In the genomic region with DNA sequence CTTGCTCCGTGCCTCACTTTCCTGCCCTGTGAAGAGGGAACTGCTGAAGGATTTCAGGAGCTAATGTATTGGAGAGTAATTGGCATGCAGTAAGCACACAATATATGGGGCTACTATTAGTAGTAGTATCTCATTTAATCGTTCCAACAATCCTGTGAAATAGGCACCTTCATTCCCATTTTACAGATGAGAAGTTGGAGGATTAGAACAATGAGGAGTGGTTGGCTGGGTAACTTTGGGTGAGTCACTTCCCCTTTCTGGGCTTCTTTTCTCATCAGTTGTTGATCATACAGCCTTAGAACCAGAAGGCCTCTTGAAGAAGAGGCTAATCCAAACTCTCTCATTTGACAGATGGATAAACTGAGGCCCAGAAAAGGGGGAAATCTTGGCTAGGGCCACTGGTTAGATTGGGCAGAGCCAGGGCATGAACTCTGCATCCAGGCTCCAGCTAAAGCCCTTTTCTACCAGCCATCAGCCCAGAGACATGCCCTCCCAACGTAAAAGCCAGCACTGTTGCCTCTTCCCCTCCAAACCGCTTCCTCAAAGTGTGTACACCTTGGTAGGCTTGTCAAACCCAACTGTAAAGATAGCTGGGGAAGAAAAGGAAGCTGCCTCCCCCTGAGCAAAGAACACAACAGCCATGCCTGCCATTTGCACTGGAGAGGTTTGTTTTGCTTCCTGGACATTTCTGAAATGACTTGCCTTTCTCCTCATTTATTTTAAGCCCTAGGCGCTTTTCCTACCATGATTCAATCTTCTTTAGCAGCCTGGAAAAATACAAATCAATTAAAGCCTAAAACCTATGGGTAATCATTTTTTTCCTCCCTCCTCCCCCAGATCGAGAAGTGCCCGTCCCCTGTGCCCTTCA, we compare ENCODE assay signal across 9 cellular contexts. TPM values are rescaled to one million over a fixed set of nuclear protein-coding genes. Genes with fewer than 3 reads are reported as not detected.
DNase-seq lines count a peak whose midpoint lies in the region; ATAC-seq, FAIRE-seq and TF ChIP-seq lines count a peak whose summit lies in the region.
"Had no signal": no experiment of that assay in that cellular context is flagged by ENCODE, and none has a peak within 500 bp of the region (broad histone marks: within the 10 kb centered on the region; RNA-seq: fewer than 3 reads in every experiment).

No MANE protein-coding gene starts in this region.

- H3K36me3 ChIP-seq in HepG2 (replicated peaks in 1 of 2; ENCODE audit: control insufficient read depth in 1 of 2, insufficient read depth in 2 of 2, low read length in 2 of 2) (no peaks in the 10 kb centered on the region), right lobe of liver (no peaks in the 10 kb centered on the region), mucosa of rectum (ENCODE audit: control insufficient read depth in 2 of 2, insufficient read depth in 2 of 2, low read length in 2 of 2) (no peaks in the 10 kb centered on the region), vagina (no peaks in the 10 kb centered on the region)

- DNase-seq in HepG2 (ENCODE audit: low spot score) (no peak), right lobe of liver (no peak), vagina (ENCODE audit: extremely low spot score in 2 of 2) (no peak), NCI-H1930 (lab: John Stamatoyannopoulos, UW) (no peak)
- no peak for DNase-seq in activated naive CD4-positive, alpha-beta T cell treated with anti-CD3 and anti-CD28 coated beads, Interleukin-2, amount 50 U/mL, for 72 hours (ENCODE audit: low spot score in 2 of 2)
- DNase-seq in central memory CD4-positive, alpha-beta T cell = no peak
- DNase-seq: activated effector memory CD4-positive, alpha-beta T cell treated with anti-CD3 and anti-CD28 coated beads, Interleukin-2, amount 50 U/mL, for 16 hours had no signal

- peaks cover 15% of the 10 kb centered on the region; the same call in 1 of the 2 replicates for H3K4me1 ChIP-seq in HepG2 (ENCODE audit: insufficient read depth, low read length)
- no peaks in the 10 kb centered on the region for H3K4me1 ChIP-seq in right lobe of liver
- H3K4me1 ChIP-seq in mucosa of rectum (ENCODE audit: control insufficient read depth in 2 of 2, insufficient read depth in 2 of 2, low read length in 2 of 2) = peaks cover 6 to 7% of the 10 kb centered on the region in 2 donors
- H3K4me1 ChIP-seq in vagina = peaks cover 14% of the 10 kb centered on the region

- H3K79me2 ChIP-seq in HepG2 (ENCODE audit: insufficient read depth, low read length) = no peaks in the 10 kb centered on the region

- H3K27ac Mint-ChIP-seq in activated naive CD4-positive, alpha-beta T cell treated with anti-CD3 and anti-CD28 coated beads, Interleukin-2, amount 50 U/mL, for 72 hours = peak overlapping the region; percentile 79 to 85

- intact Hi-C loops in HepG2 (cut with micrococcal nuclease; ENCODE audit: unreplicated experiment) (no loop called here), right lobe of liver (cut with DNase I) (no loop called here), vagina (cut with DNase I) (loop anchor here (10.0 kb wide), 1 partner anchor 205 kb away; the partner anchor contains the start of gene GTF3C4)

- peak overlapping the region; percentile 82; the same call in 1 of the 2 replicates for H3K4me2 ChIP-seq in HepG2 (ENCODE audit: low read depth, low read length)

- no peak for TF ChIP-seq CTCF in HepG2 (CRISPR knock-in tag; IDR thresholded peaks at IDR 0.05)
- no peak for TF ChIP-seq CTCF in right lobe of liver (IDR thresholded peaks at IDR 0.05)
- no peak for TF ChIP-seq CTCF in vagina (IDR thresholded peaks at IDR 0.05)

- FAIRE-seq in HepG2 (lab: Jason Lieb, UNC) = no peak

- no TSS peak for BruUV-seq in HepG2 (replicated peaks; lab: Mats Ljungman, UMichigan)

- no peak for TF ChIP-seq RAD21 in HepG2 (CRISPR knock-in tag; IDR thresholded peaks at IDR 0.05)

- TF ChIP-seq POLR2A in HepG2 (IDR thresholded peaks at IDR 0.05; ENCODE audit: insufficient read depth in 1 of 2, low read depth in 2 of 2, low read length in 2 of 2) (no peak), right lobe of liver (IDR thresholded peaks at IDR 0.05) (no peak), vagina (IDR thresholded peaks at IDR 0.05) (no peak)

- CTCF ChIA-PET in HepG2 (lab: Yijun Ruan, JAX; ENCODE audit: low intra/inter-chr PET ratio, low total read pairs) = no interaction called here

- POLR2A ChIA-PET in HepG2 (lab: Yijun Ruan, JAX) = no interaction called here

- ATAC-seq in HepG2 = no peak
- no peak for ATAC-seq in right lobe of liver
- no peak for ATAC-seq in activated naive CD4-positive, alpha-beta T cell treated with anti-CD3 and anti-CD28 coated beads, Interleukin-2, amount 50 U/mL, for 72 hours
- no peak for ATAC-seq in GM19035 (IDR thresholded peaks at IDR 0.05; ENCODE audit: unreplicated experiment)

- no peaks in the 10 kb centered on the region for H3K9me3 Mint-ChIP-seq in activated naive CD4-positive, alpha-beta T cell treated with anti-CD3 and anti-CD28 coated beads, Interleukin-2, amount 50 U/mL, for 72 hours

- H3K9ac ChIP-seq in HepG2 (ENCODE audit: insufficient read depth, low read depth, low read length) (no peak overlapping the region), mucosa of rectum (ENCODE audit: low read depth in 1 of 2, low read length in 2 of 2) (no peak overlapping the region)

- peak overlapping the region in 1 of 3 experiments; percentile 95; a peak in 1 of 6 replicates for H3K4me3 ChIP-seq in HepG2 (replicated peaks in 1 of 3; ENCODE audit: insufficient read depth in 1 of 3, low read depth in 2 of 3, low read length in 3 of 3)
- peak overlapping the region in 1 of 3 donors; percentile 96 for H3K4me3 ChIP-seq in right lobe of liver
- H3K4me3 ChIP-seq in mucosa of rectum (ENCODE audit: low read length in 2 of 2) = peak overlapping the region; percentile 90 to 93
- H3K4me3 ChIP-seq in vagina = peak overlapping the region; percentile 80 to 98

- no peak for TF ChIP-seq EP300 in HepG2 (IDR thresholded peaks at IDR 0.05; ENCODE audit: low read depth in 2 of 2, low read length in 2 of 2)
- no peak for TF ChIP-seq EP300 in HepG2 (CRISPR knock-in tag; IDR thresholded peaks at IDR 0.05; ENCODE audit: borderline replicate concordance)

- 77% methylated on average over 7 of the region's 7 CpGs for WGBS in HepG2 (ENCODE audit: low lambda C conversion rate)
- 76% methylated on average over 5 of the region's 7 CpGs for WGBS in right lobe of liver (ENCODE audit: insufficient coverage, low coverage, low lambda C conversion rate, missing lambda C conversion rate)

- no peaks in the 10 kb centered on the region for H4K20me1 ChIP-seq in HepG2 (ENCODE audit: insufficient read depth, low read length)

- H3K9me3 ChIP-seq in HepG2 (ENCODE audit: low read length) = no peaks in the 10 kb centered on the region
- H3K9me3 ChIP-seq in right lobe of liver = no peaks in the 10 kb centered on the region
- no peaks in the 10 kb centered on the region for H3K9me3 ChIP-seq in mucosa of rectum (ENCODE audit: control insufficient read depth in 2 of 2, low read length in 2 of 2)
- no peaks in the 10 kb centered on the region for H3K9me3 ChIP-seq in vagina

- H3K27ac ChIP-seq in HepG2 (ENCODE audit: extremely low read length, insufficient read depth, low read length) (no peak overlapping the region), right lobe of liver (no peak overlapping the region), mucosa of rectum (ENCODE audit: low read depth in 2 of 2, low read length in 2 of 2) (no peak overlapping the region), vagina (peak overlapping the region; percentile 91)

- in situ Hi-C loops in HepG2 (cut with HindIII; ENCODE audit: extremely low pct_ligation_motif_present, low pct_unique_long_range_greater_than_20kb) = no loop called here

- peaks cover 0 to 8% of the 10 kb centered on the region in 2 experiments; a peak in 3 of 5 replicates for H3K27me3 ChIP-seq in HepG2 (ENCODE audit: control insufficient read depth in 1 of 2, insufficient read depth in 2 of 2, low read length in 2 of 2)
- no peaks in the 10 kb centered on the region for H3K27me3 ChIP-seq in right lobe of liver
- H3K27me3 ChIP-seq in mucosa of rectum (ENCODE audit: control insufficient read depth in 2 of 2, insufficient read depth in 2 of 2, low read length in 2 of 2) = no peaks in the 10 kb centered on the region
- H3K27me3 ChIP-seq in vagina = no peaks in the 10 kb centered on the region

- no peaks in the 10 kb centered on the region for H3K36me3 Mint-ChIP-seq in activated naive CD4-positive, alpha-beta T cell treated with anti-CD3 and anti-CD28 coated beads, Interleukin-2, amount 50 U/mL, for 72 hours

- peak overlapping the region; percentile 56 for H2AFZ ChIP-seq in HepG2 (ENCODE audit: low read length)

RNA-seq across cellular contexts. Expression of gene SPACA9, which starts 1.0 kb away (rescaled TPM):
- total RNA-seq in HepG2 (2016; rRNA removed; fragmentation: Illumina TruSeq; extraction: Trizol) (0.13 and 0.15 TPM in 2 replicates), right lobe of liver (1 to 10 TPM in 5 of 6 experiments, under 1 TPM in 1; 0.86 to 2.0 (median 1.3) TPM), vagina (2.7 TPM)
- 0.44 and 0.61 TPM in 2 replicates for total RNA-seq in HepG2 (2016; cell fraction: cytosol; rRNA removed; fragmentation: Illumina TruSeq; extraction: Trizol; ENCODE audit: low read depth)
- total RNA-seq in HepG2 (2016; cell fraction: insoluble cytoplasmic fraction; rRNA removed; fragmentation: Illumina TruSeq; extraction: Trizol) = 0.18 and 0.22 TPM in 2 replicates
- 0.10 and 0.56 TPM in 2 replicates for total RNA-seq in HepG2 (2016; cell fraction: membrane; rRNA removed; fragmentation: Illumina TruSeq; extraction: Trizol)
- total RNA-seq in HepG2 (2016; cell fraction: nucleus; rRNA removed; fragmentation: Illumina TruSeq; extraction: Trizol) = 0.25 and 0.50 TPM in 2 replicates
- 0.38 and 0.64 TPM in 2 replicates for polyA plus RNA-seq in HepG2 (2011; rRNA removed)
- polyA plus RNA-seq in HepG2 (2011; cell fraction: cytosol; rRNA removed) = 0.38 and 0.40 TPM in 2 replicates
- polyA plus RNA-seq in HepG2 (2011; cell fraction: nucleus; rRNA removed) = 0.64 and 0.93 TPM in 2 replicates
- 0.33 and 0.38 TPM in 2 replicates for polyA plus RNA-seq in HepG2 (2012)
- polyA plus RNA-seq in HepG2 (2016; cell fraction: cytosol; fragmentation: Illumina TruSeq; extraction: Trizol; ENCODE audit: low read depth) = 0.55 and 0.71 TPM in 2 replicates
- 0.17 and 0.21 TPM in 2 replicates for polyA plus RNA-seq in HepG2 (2016; cell fraction: insoluble cytoplasmic fraction; fragmentation: Illumina TruSeq; extraction: Trizol; ENCODE audit: low read depth)
- polyA plus RNA-seq in HepG2 (2016; cell fraction: membrane; fragmentation: Illumina TruSeq; extraction: Trizol; ENCODE audit: low read depth) = 0.25 and 0.36 TPM in 2 replicates
- polyA plus RNA-seq in HepG2 (2016; cell fraction: nucleus; fragmentation: Illumina TruSeq; extraction: Trizol; ENCODE audit: insufficient read depth, low read depth) = 0.43 and 0.48 TPM in 2 replicates
- polyA minus RNA-seq in HepG2 (2011; rRNA and poly(A)+ RNA removed; ENCODE audit: low replicate concordance) = 0.30 and 7.2 TPM in 2 replicates
- 0.49 TPM in 1 of 2 replicates, not detected in the other for polyA minus RNA-seq in HepG2 (2011; cell fraction: cytosol; rRNA and poly(A)+ RNA removed)
- polyA minus RNA-seq in HepG2 (2011; cell fraction: nucleus; rRNA and poly(A)+ RNA removed) = 0.25 and 0.26 TPM in 2 replicates
- total RNA-seq in activated naive CD4-positive, alpha-beta T cell treated with anti-CD3 and anti-CD28 coated beads, Interleukin-2, amount 50 U/mL, for 72 hours = 1 to 10 TPM; 1.4 to 2.3 TPM

RNA-seq across cellular contexts. Expression of gene AK8, which starts 1.6 kb away (rescaled TPM):
- total RNA-seq in HepG2 (2016; rRNA removed; fragmentation: Illumina TruSeq; extraction: Trizol) = not detected in 2 replicates
- total RNA-seq in HepG2 (2016; cell fraction: cytosol; rRNA removed; fragmentation: Illumina TruSeq; extraction: Trizol; ENCODE audit: low read depth) = 0.10 TPM in 1 of 2 replicates, not detected in the other
- not detected in 2 replicates for total RNA-seq in HepG2 (2016; cell fraction: insoluble cytoplasmic fraction; rRNA removed; fragmentation: Illumina TruSeq; extraction: Trizol)
- total RNA-seq in HepG2 (2016; cell fraction: membrane; rRNA removed; fragmentation: Illumina TruSeq; extraction: Trizol) = 0.07 TPM in 1 of 2 replicates, not detected in the other
- total RNA-seq in HepG2 (2016; cell fraction: nucleus; rRNA removed; fragmentation: Illumina TruSeq; extraction: Trizol) = 0.40 TPM in 1 of 2 replicates, not detected in the other
- polyA plus RNA-seq in HepG2 (2011; rRNA removed) = 0.09 and 0.11 TPM in 2 replicates
- polyA plus RNA-seq in HepG2 (2011; cell fraction: cytosol; rRNA removed) = 0.09 and 0.15 TPM in 2 replicates
- polyA plus RNA-seq in HepG2 (2011; cell fraction: nucleus; rRNA removed) = 0.09 and 0.14 TPM in 2 replicates
- 0.08 and 0.28 TPM in 2 replicates for polyA plus RNA-seq in HepG2 (2012)
- not detected in 2 replicates for polyA plus RNA-seq in HepG2 (2016; cell fraction: cytosol; fragmentation: Illumina TruSeq; extraction: Trizol; ENCODE audit: low read depth)
- polyA plus RNA-seq in HepG2 (2016; cell fraction: insoluble cytoplasmic fraction; fragmentation: Illumina TruSeq; extraction: Trizol; ENCODE audit: low read depth) = not detected in 2 replicates
- 0.11 TPM in 1 of 2 replicates, not detected in the other for polyA plus RNA-seq in HepG2 (2016; cell fraction: membrane; fragmentation: Illumina TruSeq; extraction: Trizol; ENCODE audit: low read depth)
- not detected in 2 replicates for polyA plus RNA-seq in HepG2 (2016; cell fraction: nucleus; fragmentation: Illumina TruSeq; extraction: Trizol; ENCODE audit: insufficient read depth, low read depth)
- polyA minus RNA-seq in HepG2 (2011; rRNA and poly(A)+ RNA removed; ENCODE audit: low replicate concordance) = 0.44 TPM in 1 of 2 replicates, not detected in the other
- not detected in 2 replicates for polyA minus RNA-seq in HepG2 (2011; cell fraction: cytosol; rRNA and poly(A)+ RNA removed)
- polyA minus RNA-seq in HepG2 (2011; cell fraction: nucleus; rRNA and poly(A)+ RNA removed) = 0.25 TPM in 1 of 2 replicates, not detected in the other
- under 1 TPM in 2 of 6 experiments, not detected in 4; 0.12 TPM for total RNA-seq in right lobe of liver
- total RNA-seq in activated naive CD4-positive, alpha-beta T cell treated with anti-CD3 and anti-CD28 coated beads, Interleukin-2, amount 50 U/mL, for 72 hours = not detected
- total RNA-seq in vagina = 0.25 TPM
